11 cellular contexts compared by ENCODE assay signal in the genomic region with DNA sequence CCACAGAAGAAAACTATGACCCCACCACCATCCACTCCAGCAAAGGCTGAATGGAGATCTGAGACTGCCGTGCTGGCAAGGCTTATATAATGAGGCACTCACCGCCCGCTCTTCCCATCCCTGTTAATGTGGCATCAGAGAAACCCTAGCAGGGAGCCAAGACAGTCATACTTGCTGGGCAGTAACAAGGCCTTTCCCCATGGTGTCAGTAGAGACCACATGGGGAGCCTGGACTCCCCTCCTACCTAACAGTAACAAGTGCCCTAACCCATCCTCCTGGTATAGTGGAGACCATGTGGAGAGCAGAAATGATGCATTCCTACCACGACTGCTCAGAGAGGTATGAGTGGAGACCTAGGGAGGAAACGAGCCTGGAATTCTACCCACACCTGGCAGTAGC.
DNase-seq lines count a peak whose midpoint lies in the region; ATAC-seq, FAIRE-seq and TF ChIP-seq lines count a peak whose summit lies in the region.
"Had no signal": no experiment of that assay in that cellular context is flagged by ENCODE, and none has a peak within 500 bp of the region (broad histone marks: within the 10 kb centered on the region; RNA-seq: fewer than 3 reads in every experiment).

No MANE protein-coding gene starts in this region.

- H3K27me3 ChIP-seq in HCT116 (ENCODE audit: insufficient read depth, low read length), result peaks cover 71% of the 10 kb centered on the region
- H3K27me3 ChIP-seq in body of pancreas, result no peaks in the 10 kb centered on the region
- H3K27me3 ChIP-seq in prostate gland (replicated peaks; ENCODE audit: insufficient read depth), result peaks cover 2% of the 10 kb centered on the region
- H3K27me3 ChIP-seq in foreskin keratinocyte, result no peaks in the 10 kb centered on the region
- H3K27me3 ChIP-seq: ovary had no signal

- TF ChIP-seq CTCF in A549 (IDR thresholded peaks at IDR 0.05) (no peak), HCT116 (IDR thresholded peaks at IDR 0.05 in 2 of 3, conservative IDR thresholded peaks at IDR 0.05 in 1 of 3; ENCODE audit: borderline replicate concordance in 1 of 3, insufficient read depth in 1 of 3, low read depth in 2 of 3, low read length in 2 of 3) (peak; percentile 40 to 57 (median 48); a peak in 5 of 6 replicates), body of pancreas (IDR thresholded peaks at IDR 0.05) (peak in 1 of 7 experiments; percentile 11), prostate gland (IDR thresholded peaks at IDR 0.05) (peak in 1 of 4 experiments; percentile 42), foreskin keratinocyte (conservative IDR thresholded peaks at IDR 0.05) (no peak)

- H3K27ac ChIP-seq in A549 (no peak overlapping the region), HCT116 (ENCODE audit: low read depth, low read length) (no peak overlapping the region), body of pancreas (no peak overlapping the region), prostate gland (no peak overlapping the region), foreskin keratinocyte (no peak overlapping the region)
- H3K27ac ChIP-seq: ovary had no signal

- no peaks in the 10 kb centered on the region for H3K9me3 ChIP-seq in A549
- H3K9me3 ChIP-seq in HCT116 (ENCODE audit: control insufficient read depth in 1 of 2, insufficient read depth in 1 of 2, low read depth in 1 of 2, low read length in 2 of 2), result no peaks in the 10 kb centered on the region
- H3K9me3 ChIP-seq in body of pancreas, result no peaks in the 10 kb centered on the region
- no peaks in the 10 kb centered on the region for H3K9me3 ChIP-seq in prostate gland
- H3K9me3 ChIP-seq: ovary had no signal

- 15% methylated on average over 5 of the region's 5 CpGs for WGBS in A549 (ENCODE audit: missing lambda C conversion rate)
- WGBS in body of pancreas, 2 donors, result 75 to 83% methylated on average over 5 of the region's 5 CpGs
- WGBS in prostate gland, result 63% methylated on average over 5 of the region's 5 CpGs

- H3K4me1 ChIP-seq in A549, result no peaks in the 10 kb centered on the region
- H3K4me1 ChIP-seq in HCT116 (ENCODE audit: control insufficient read depth in 1 of 2, insufficient read depth in 2 of 2, low read length in 2 of 2), result no peaks in the 10 kb centered on the region
- H3K4me1 ChIP-seq in body of pancreas, result no peaks in the 10 kb centered on the region
- H3K4me1 ChIP-seq in prostate gland (replicated peaks), result no peaks in the 10 kb centered on the region
- H3K4me1 ChIP-seq in foreskin keratinocyte, result no peaks in the 10 kb centered on the region

- H3K36me3 ChIP-seq in HCT116 (ENCODE audit: control insufficient read depth in 1 of 2, insufficient read depth in 2 of 2, low read length in 2 of 2) (no peaks in the 10 kb centered on the region), body of pancreas (replicated peaks in 1 of 2; ENCODE audit: insufficient read depth in 1 of 2, low read depth in 2 of 2) (no peaks in the 10 kb centered on the region), prostate gland (no peaks in the 10 kb centered on the region)
- H3K36me3 ChIP-seq: ovary had no signal

- POLR2A ChIA-PET in A549 (lab: Yijun Ruan, JAX), result no interaction called here
- POLR2A ChIA-PET in HCT116 (lab: Charles Lee), result no interaction called here

- CTCF ChIA-PET in A549 (lab: Yijun Ruan, JAX) (interaction anchor here (1.4 to 2.3 kb wide), 3 partner anchors 11 to 314 kb away, joined by 4 to 6 read pairs (median 6); no protein-coding TSS in a partner anchor), HCT116 (lab: Charles Lee) (no interaction called here)

- no peak overlapping the region for H3K4me3 ChIP-seq in A549
- H3K4me3 ChIP-seq in HCT116 (replicated peaks in 1 of 2; ENCODE audit: low read depth in 1 of 2, low read length in 2 of 2), result no peak overlapping the region
- no peak overlapping the region for H3K4me3 ChIP-seq in body of pancreas
- no peak overlapping the region for H3K4me3 ChIP-seq in prostate gland
- H3K4me3 ChIP-seq: ovary had no signal

- H4K20me1 ChIP-seq in HCT116 (ENCODE audit: insufficient read depth), result no peaks in the 10 kb centered on the region

- DNase-seq in A549 (ENCODE audit: low read depth in 1 of 2, low spot score in 1 of 2), result peak in 1 of 2 experiments; percentile 21
- DNase-seq in HCT116 (ENCODE audit: low read depth, low spot score), result peak; percentile 24
- DNase-seq in body of pancreas, result no peak
- peak; percentile 89 for DNase-seq in left kidney (ENCODE audit: low read depth, low spot score)
- no peak for DNase-seq in prostate gland (ENCODE audit: low spot score)
- no peak for DNase-seq in foreskin keratinocyte
- DNase-seq in activated CD8-positive, alpha-beta memory T cell treated with anti-CD3 and anti-CD28 coated beads, Interleukin-2, amount 50 U/mL, for 48 hours, result no peak
- DNase-seq: CD8-positive, alpha-beta memory T cell had no signal

- TF ChIP-seq EP300 in A549 (IDR thresholded peaks at IDR 0.05), result no peak

- no peaks in the 10 kb centered on the region for H3K79me2 ChIP-seq in HCT116 (ENCODE audit: insufficient read depth, low read length)

- TF ChIP-seq RAD21 in A549 (conservative IDR thresholded peaks at IDR 0.05 in 1 of 2, IDR thresholded peaks at IDR 0.05 in 1 of 2) (peak in 1 of 2 experiments; percentile 35; a peak in 2 of 5 replicates), HCT116 (IDR thresholded peaks at IDR 0.05; ENCODE audit: low read depth) (peak; percentile 65)

- no TSS peak for BruUV-seq in HCT116 (replicated peaks; lab: Mats Ljungman, UMichigan)

- H3K4me2 ChIP-seq in A549, result no peak overlapping the region
- H3K4me2 ChIP-seq in HCT116 (ENCODE audit: low read length), result no peak overlapping the region

- TF ChIP-seq POLR2A in A549 (IDR thresholded peaks at IDR 0.05; ENCODE audit: low read length), result no peak
- no peak for TF ChIP-seq POLR2A in HCT116 (IDR thresholded peaks at IDR 0.05; ENCODE audit: borderline replicate concordance, extremely low read depth, insufficient read depth, insufficient read length)
- TF ChIP-seq POLR2A in body of pancreas (IDR thresholded peaks at IDR 0.05), result no peak
- TF ChIP-seq POLR2A in prostate gland (IDR thresholded peaks at IDR 0.05), result no peak

- no peaks in the 10 kb centered on the region for H3K9me2 ChIP-seq in HCT116 (ENCODE audit: insufficient read depth)

- RAD21 ChIA-PET in HCT116 (lab: Charles Lee; ENCODE audit: low non-redundant PET in 1 of 2, low total read pairs in 2 of 2, uncharacterized antibody in 2 of 2, unreplicated experiment in 2 of 2), result no interaction called here

- FAIRE-seq in A549 (lab: Jason Lieb, UNC), result no peak

- H3K9ac ChIP-seq in HCT116 (ENCODE audit: low read length), result no peak overlapping the region

- intact Hi-C loops in HCT116 (cut with micrococcal nuclease), result loop anchor here (2.0 kb wide), 1 partner anchor 312 kb away; no protein-coding TSS in a partner anchor
- intact Hi-C loops in body of pancreas (cut with DNase I), result no loop called here
- intact Hi-C loops in prostate gland (cut with DNase I), result loop anchor here (5.0 kb wide), 2 partner anchors 148 to 248 kb away; partner anchors contain the start of gene ZNF423

- peak; percentile 58 to 64; a peak in 3 of 6 replicates for ATAC-seq in A549
- peak; percentile 80 for ATAC-seq in HCT116
- peak; percentile 33 for ATAC-seq in body of pancreas
- ATAC-seq in foreskin keratinocyte, result no peak
- ATAC-seq in HG03565 (IDR thresholded peaks at IDR 0.05; ENCODE audit: unreplicated experiment), result no peak
- ATAC-seq: Panc1 had no signal

- no peak overlapping the region for H2AFZ ChIP-seq in HCT116 (ENCODE audit: low read depth, low read length, poor library complexity, severe bottlenecking)

TF ChIP-seq in A549, 52 proteins besides CTCF, POLR2A, EP300 and RAD21 (continues in another document):
- TF ChIP-seq NFE2L2 (conservative IDR thresholded peaks at IDR 0.05; ENCODE audit: low read length) (no peak), EHMT2 (IDR thresholded peaks at IDR 0.05; ENCODE audit: low read depth) (no peak), JUNB (IDR thresholded peaks at IDR 0.05) (no peak), EHF (CRISPR knock-in tag; IDR thresholded peaks at IDR 0.05) (no peak), HMGXB4 (CRISPR knock-in tag; IDR thresholded peaks at IDR 0.05; ENCODE audit: borderline replicate concordance) (no peak), CEBPB (IDR thresholded peaks at IDR 0.05) (no peak)

TF ChIP-seq in HCT116, 20 proteins besides CTCF, POLR2A, EP300 and RAD21 (continues in another document):
- TF ChIP-seq, protein P1, sequence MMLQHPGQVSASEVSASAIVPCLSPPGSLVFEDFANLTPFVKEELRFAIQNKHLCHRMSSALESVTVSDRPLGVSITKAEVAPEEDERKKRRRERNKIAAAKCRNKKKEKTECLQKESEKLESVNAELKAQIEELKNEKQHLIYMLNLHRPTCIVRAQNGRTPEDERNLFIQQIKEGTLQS (IDR thresholded peaks at IDR 0.05), result no peak
- TF ChIP-seq ZNF274 (IDR thresholded peaks at IDR 0.05; ENCODE audit: low read depth, low read length) (no peak), JUND (IDR thresholded peaks at IDR 0.05) (no peak), ELF1 (IDR thresholded peaks at IDR 0.05; ENCODE audit: borderline replicate concordance, low read depth) (no peak), EGR1 (IDR thresholded peaks at IDR 0.05; ENCODE audit: low read depth) (no peak), SP1 (IDR thresholded peaks at IDR 0.05; ENCODE audit: low read depth) (no peak), SIN3A (IDR thresholded peaks at IDR 0.05; ENCODE audit: low read depth) (no peak), ZFX (IDR thresholded peaks at IDR 0.05) (no peak), TCF7L2 (IDR thresholded peaks at IDR 0.05; ENCODE audit: borderline replicate concordance, extremely low read depth, insufficient read depth, insufficient read length) (no peak), EZH2phosphoT487 (IDR thresholded peaks at IDR 0.05; ENCODE audit: borderline replicate concordance) (no peak)
- TF ChIP-seq, protein P2, sequence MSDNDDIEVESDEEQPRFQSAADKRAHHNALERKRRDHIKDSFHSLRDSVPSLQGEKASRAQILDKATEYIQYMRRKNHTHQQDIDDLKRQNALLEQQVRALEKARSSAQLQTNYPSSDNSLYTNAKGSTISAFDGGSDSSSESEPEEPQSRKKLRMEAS (IDR thresholded peaks at IDR 0.05), result no peak
- TF ChIP-seq, protein P3, sequence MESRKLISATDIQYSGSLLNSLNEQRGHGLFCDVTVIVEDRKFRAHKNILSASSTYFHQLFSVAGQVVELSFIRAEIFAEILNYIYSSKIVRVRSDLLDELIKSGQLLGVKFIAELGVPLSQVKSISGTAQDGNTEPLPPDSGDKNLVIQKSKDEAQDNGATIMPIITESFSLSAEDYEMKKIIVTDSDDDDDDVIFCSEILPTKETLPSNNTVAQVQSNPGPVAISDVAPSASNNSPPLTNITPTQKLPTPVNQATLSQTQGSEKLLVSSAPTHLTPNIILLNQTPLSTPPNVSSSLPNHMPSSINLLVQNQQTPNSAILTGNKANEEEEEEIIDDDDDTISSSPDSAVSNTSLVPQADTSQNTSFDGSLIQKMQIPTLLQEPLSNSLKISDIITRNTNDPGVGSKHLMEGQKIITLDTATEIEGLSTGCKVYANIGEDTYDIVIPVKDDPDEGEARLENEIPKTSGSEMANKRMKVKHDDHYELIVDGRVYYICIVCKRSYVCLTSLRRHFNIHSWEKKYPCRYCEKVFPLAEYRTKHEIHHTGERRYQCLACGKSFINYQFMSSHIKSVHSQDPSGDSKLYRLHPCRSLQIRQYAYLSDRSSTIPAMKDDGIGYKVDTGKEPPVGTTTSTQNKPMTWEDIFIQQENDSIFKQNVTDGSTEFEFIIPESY (IDR thresholded peaks at IDR 0.05; ENCODE audit: extremely low read depth, insufficient replicate concordance, low read length), result no peak

Comparison
In these comparisons a context has a peak if more than half of its experiments do, and no peak if none do; other contexts are left out.
1. ATAC-seq: peak in A549 (2 of 2), HCT116 (single experiment) and body of pancreas (single experiment); none in foreskin keratinocyte (single experiment) and HG03565 (single experiment).
2. DNase-seq: peak in HCT116 (single experiment) and left kidney (single experiment); none in body of pancreas (0 of 4), prostate gland (single experiment), foreskin keratinocyte (0 of 2) and activated CD8-positive, alpha-beta memory T cell treated with anti-CD3 and anti-CD28 coated beads, Interleukin-2, amount 50 U/mL, for 48 hours (single experiment).
3. CTCF ChIP-seq: peak in HCT116 (3 of 3); none in A549 (single experiment) and foreskin keratinocyte (single experiment).
4. Of the 6 proteins assayed by ChIP-seq in both A549 and HCT116: peak only in A549: none; only in HCT116: CTCF; in both: none; in neither: 4; mixed calls (peak in some experiments, not most) for 1.